In the genomic region with DNA sequence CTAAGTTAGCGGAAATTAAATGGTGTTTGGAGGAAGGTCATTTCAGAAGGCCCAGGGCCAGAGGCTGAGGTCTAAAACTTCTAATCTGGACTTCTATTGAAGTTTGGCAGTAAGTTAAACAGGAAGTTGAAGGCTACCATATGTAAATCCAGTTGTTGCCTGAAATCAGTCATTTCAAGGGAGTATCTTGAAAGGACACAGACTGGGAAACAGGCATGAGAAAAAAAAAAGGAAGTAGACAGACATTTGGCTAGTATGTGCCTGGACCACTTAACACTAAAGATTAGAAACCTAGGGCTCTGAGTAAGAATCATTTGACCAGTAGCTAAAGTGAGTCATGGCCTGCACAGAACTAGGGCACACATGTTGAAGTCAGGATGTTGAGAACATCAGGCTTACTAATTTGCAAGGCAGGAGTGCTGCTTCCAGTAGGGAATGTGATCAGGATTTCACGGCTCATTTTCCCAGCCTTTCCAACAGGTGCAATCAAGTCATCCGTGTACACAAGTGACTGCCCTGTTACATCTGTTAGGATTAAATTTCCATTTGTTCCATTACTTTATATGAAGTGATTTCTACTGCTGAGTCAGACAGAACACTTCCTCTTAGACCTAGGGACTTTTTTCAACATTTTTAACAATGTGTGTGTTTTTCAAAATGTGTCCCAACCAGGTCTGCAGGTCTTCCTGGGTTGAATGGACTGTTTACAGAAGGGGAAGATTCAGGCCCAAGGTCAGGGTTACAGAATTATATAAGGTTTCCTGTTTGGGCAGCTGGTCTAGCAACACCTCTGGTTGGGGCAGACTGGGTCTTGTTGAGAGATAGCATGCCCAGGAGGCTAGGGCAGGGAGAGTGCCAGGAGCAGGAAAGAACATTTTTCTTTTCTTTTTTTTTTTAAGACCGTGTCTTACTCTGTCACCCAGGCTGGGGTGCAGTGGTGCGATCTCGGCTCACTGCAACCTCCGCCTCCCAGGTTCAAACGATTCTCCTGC, we compare ENCODE assay signal across 1 cellular context.
A peak's percentile ranks its signal among the peaks of the same experiment; 100 is the strongest.
TF ChIP-seq lines count a peak whose summit lies in the region.

No MANE protein-coding gene starts in this region.

TF ChIP-seq in GM12878, 131 proteins besides CTCF, POLR2A, EP300 and RAD21 (continued from another document and continues in another):
- TF ChIP-seq E4F1 (IDR thresholded peaks at IDR 0.05; ENCODE audit: borderline replicate concordance, partially characterized antibody) (no peak), NFIC (IDR thresholded peaks at IDR 0.05; ENCODE audit: low read depth, low read length) (peak; percentile 77; the same call in 1 of the 2 replicates), YY1 (IDR thresholded peaks at IDR 0.05; ENCODE audit: low read depth, low read length) (no peak), MYC (IDR thresholded peaks at IDR 0.05; ENCODE audit: insufficient read depth, insufficient read length, insufficient replicate concordance, low read length, severe bottlenecking) (no peak), ZSCAN29 (IDR thresholded peaks at IDR 0.05) (no peak), CHD4 (IDR thresholded peaks at IDR 0.05) (no peak), EED (IDR thresholded peaks at IDR 0.05; ENCODE audit: low read depth) (peak; percentile 81; the same call in 1 of the 2 replicates), SMARCA5 (IDR thresholded peaks at IDR 0.05) (no peak), RELA (IDR thresholded peaks at IDR 0.05; ENCODE audit: borderline replicate concordance, partially characterized antibody) (no peak), TBL1XR1 (IDR thresholded peaks at IDR 0.05; ENCODE audit: low read depth, low read length) (no peak), SMC3 (IDR thresholded peaks at IDR 0.05; ENCODE audit: borderline replicate concordance, low read length) (0 out of 2 replicates have a peak, but pooled peaks have one; percentile 4), NR2C1 (IDR thresholded peaks at IDR 0.05) (no peak), ZNF274 (IDR thresholded peaks at IDR 0.05; ENCODE audit: insufficient read depth, insufficient read length) (no peak), ZBED1 (IDR thresholded peaks at IDR 0.05; ENCODE audit: borderline replicate concordance) (no peak), CREM (IDR thresholded peaks at IDR 0.05; ENCODE audit: low read depth) (0 out of 2 replicates have a peak, but pooled peaks have one; percentile 12), NR2F1 (conservative IDR thresholded peaks at IDR 0.05) (peak; percentile 80), SP1 (IDR thresholded peaks at IDR 0.05; ENCODE audit: low read depth, low read length) (peak; percentile 35), IKZF1 (conservative IDR thresholded peaks at IDR 0.05) (peak; percentile 83), EZH2 (IDR thresholded peaks at IDR 0.05; ENCODE audit: borderline replicate concordance, control insufficient read depth, low read depth, low read length) (no peak), PML (IDR thresholded peaks at IDR 0.05; ENCODE audit: low read length) (no peak), RAD51 (IDR thresholded peaks at IDR 0.05) (0 out of 2 replicates have a peak, but pooled peaks have one; percentile 22), HSF1 (IDR thresholded peaks at IDR 0.05; ENCODE audit: low read depth, low read length) (no peak), BMI1 (IDR thresholded peaks at IDR 0.05; ENCODE audit: borderline replicate concordance) (no peak), POLR2AphosphoS5 (IDR thresholded peaks at IDR 0.05; ENCODE audit: low read length) (peak; percentile 55; the same call in 1 of the 2 replicates), ZNF687 (IDR thresholded peaks at IDR 0.05) (peak; percentile 20; the same call in 1 of the 2 replicates), ATF2 (IDR thresholded peaks at IDR 0.05; ENCODE audit: low read length) (peak; percentile 57), ATF7 (IDR thresholded peaks at IDR 0.05; ENCODE audit: low read depth) (peak; percentile 46; the same call in 1 of the 2 replicates), ETV6 (conservative IDR thresholded peaks at IDR 0.05 in 1 of 2, IDR thresholded peaks at IDR 0.05 in 1 of 2; ENCODE audit: borderline replicate concordance in 1 of 2, low read depth in 1 of 2) (peak in 1 of 2 experiments; percentile 79; a peak in 2 of 4 replicates)
- TF ChIP-seq, protein P1, sequence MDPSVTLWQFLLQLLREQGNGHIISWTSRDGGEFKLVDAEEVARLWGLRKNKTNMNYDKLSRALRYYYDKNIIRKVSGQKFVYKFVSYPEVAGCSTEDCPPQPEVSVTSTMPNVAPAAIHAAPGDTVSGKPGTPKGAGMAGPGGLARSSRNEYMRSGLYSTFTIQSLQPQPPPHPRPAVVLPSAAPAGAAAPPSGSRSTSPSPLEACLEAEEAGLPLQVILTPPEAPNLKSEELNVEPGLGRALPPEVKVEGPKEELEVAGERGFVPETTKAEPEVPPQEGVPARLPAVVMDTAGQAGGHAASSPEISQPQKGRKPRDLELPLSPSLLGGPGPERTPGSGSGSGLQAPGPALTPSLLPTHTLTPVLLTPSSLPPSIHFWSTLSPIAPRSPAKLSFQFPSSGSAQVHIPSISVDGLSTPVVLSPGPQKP (IDR thresholded peaks at IDR 0.05; ENCODE audit: low read depth, low read length) = no peak
- TF ChIP-seq, protein P2, sequence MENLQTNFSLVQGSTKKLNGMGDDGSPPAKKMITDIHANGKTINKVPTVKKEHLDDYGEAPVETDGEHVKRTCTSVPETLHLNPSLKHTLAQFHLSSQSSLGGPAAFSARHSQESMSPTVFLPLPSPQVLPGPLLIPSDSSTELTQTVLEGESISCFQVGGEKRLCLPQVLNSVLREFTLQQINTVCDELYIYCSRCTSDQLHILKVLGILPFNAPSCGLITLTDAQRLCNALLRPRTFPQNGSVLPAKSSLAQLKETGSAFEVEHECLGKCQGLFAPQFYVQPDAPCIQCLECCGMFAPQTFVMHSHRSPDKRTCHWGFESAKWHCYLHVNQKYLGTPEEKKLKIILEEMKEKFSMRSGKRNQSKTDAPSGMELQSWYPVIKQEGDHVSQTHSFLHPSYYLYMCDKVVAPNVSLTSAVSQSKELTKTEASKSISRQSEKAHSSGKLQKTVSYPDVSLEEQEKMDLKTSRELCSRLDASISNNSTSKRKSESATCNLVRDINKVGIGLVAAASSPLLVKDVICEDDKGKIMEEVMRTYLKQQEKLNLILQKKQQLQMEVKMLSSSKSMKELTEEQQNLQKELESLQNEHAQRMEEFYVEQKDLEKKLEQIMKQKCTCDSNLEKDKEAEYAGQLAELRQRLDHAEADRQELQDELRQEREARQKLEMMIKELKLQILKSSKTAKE (IDR thresholded peaks at IDR 0.05; ENCODE audit: low read depth, poor library complexity, severe bottlenecking) = peak; percentile 45
- TF ChIP-seq, protein P3, sequence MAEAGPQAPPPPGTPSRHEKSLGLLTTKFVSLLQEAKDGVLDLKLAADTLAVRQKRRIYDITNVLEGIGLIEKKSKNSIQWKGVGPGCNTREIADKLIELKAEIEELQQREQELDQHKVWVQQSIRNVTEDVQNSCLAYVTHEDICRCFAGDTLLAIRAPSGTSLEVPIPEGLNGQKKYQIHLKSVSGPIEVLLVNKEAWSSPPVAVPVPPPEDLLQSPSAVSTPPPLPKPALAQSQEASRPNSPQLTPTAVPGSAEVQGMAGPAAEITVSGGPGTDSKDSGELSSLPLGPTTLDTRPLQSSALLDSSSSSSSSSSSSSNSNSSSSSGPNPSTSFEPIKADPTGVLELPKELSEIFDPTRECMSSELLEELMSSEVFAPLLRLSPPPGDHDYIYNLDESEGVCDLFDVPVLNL (IDR thresholded peaks at IDR 0.05; ENCODE audit: low read depth, low read length) = no peak
- TF ChIP-seq, protein P4, sequence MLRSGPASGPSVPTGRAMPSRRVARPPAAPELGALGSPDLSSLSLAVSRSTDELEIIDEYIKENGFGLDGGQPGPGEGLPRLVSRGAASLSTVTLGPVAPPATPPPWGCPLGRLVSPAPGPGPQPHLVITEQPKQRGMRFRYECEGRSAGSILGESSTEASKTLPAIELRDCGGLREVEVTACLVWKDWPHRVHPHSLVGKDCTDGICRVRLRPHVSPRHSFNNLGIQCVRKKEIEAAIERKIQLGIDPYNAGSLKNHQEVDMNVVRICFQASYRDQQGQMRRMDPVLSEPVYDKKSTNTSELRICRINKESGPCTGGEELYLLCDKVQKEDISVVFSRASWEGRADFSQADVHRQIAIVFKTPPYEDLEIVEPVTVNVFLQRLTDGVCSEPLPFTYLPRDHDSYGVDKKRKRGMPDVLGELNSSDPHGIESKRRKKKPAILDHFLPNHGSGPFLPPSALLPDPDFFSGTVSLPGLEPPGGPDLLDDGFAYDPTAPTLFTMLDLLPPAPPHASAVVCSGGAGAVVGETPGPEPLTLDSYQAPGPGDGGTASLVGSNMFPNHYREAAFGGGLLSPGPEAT (IDR thresholded peaks at IDR 0.05; ENCODE audit: low read depth) = peak; percentile 73
